In genomic region chr19:10898633-10899032, GRCh38 we compare ENCODE assay signal across 19 cellular contexts. TPM values are rescaled to one million over a fixed set of nuclear protein-coding genes. Genes with fewer than 3 reads are reported as not detected.
DNase-seq lines count a peak whose midpoint lies in the region; ATAC-seq and TF ChIP-seq lines count a peak whose summit lies in the region.
"Had no signal": no experiment of that assay in that cellular context is flagged by ENCODE, and none has a peak within 500 bp of the region (broad histone marks: within the 10 kb centered on the region; RNA-seq: fewer than 3 reads in every experiment).

No MANE protein-coding gene starts in this region.

- no peak for TF ChIP-seq CTCF in type B pancreatic cell (conservative IDR thresholded peaks at IDR 0.05)

- peaks cover 1% of the 10 kb centered on the region for H3K9me3 Mint-ChIP-seq in activated naive CD4-positive, alpha-beta T cell treated with anti-CD3 and anti-CD28 coated beads for 36 hours
- H3K9me3 Mint-ChIP-seq in activated naive CD4-positive, alpha-beta T cell treated with anti-CD3 and anti-CD28 coated beads, Interleukin-2, amount 10 ng/mL, durations not matched to agents 7 days and 5 days = peaks cover 5% of the 10 kb centered on the region
- H3K9me3 Mint-ChIP-seq in type B pancreatic cell = no peaks in the 10 kb centered on the region
- H3K9me3 Mint-ChIP-seq: activated naive CD4-positive, alpha-beta T cell treated with anti-CD3 and anti-CD28 coated beads, Interleukin-2, amount 50 U/mL, for 24 hours; immature natural killer cell; stimulated activated naive B cell treated with anti-CD40 and anti-IgM and Interleukin-4, amounts not matched to agents 10 μg/mL and 1 μg/mL and 100 μg/mL, for 72 hours had no signal

- H3K36me3 Mint-ChIP-seq in activated naive CD4-positive, alpha-beta T cell treated with anti-CD3 and anti-CD28 coated beads for 36 hours (ENCODE audit: low read depth) = peaks cover 9% of the 10 kb centered on the region
- H3K36me3 Mint-ChIP-seq in activated naive CD4-positive, alpha-beta T cell treated with anti-CD3 and anti-CD28 coated beads, Interleukin-2, amount 10 ng/mL, durations not matched to agents 7 days and 5 days = peaks cover 5% of the 10 kb centered on the region
- peaks cover 11% of the 10 kb centered on the region for H3K36me3 Mint-ChIP-seq in type B pancreatic cell
- H3K36me3 Mint-ChIP-seq: immature natural killer cell had no signal

- no peaks in the 10 kb centered on the region for H3K27me3 Mint-ChIP-seq in activated naive CD4-positive, alpha-beta T cell treated with anti-CD3 and anti-CD28 coated beads for 36 hours (ENCODE audit: low read depth)
- H3K27me3 Mint-ChIP-seq in activated naive CD4-positive, alpha-beta T cell treated with anti-CD3 and anti-CD28 coated beads, Interleukin-2, amount 10 ng/mL, durations not matched to agents 7 days and 5 days = no peaks in the 10 kb centered on the region
- no peaks in the 10 kb centered on the region for H3K27me3 Mint-ChIP-seq in type B pancreatic cell
- H3K27me3 Mint-ChIP-seq: activated naive CD4-positive, alpha-beta T cell treated with anti-CD3 and anti-CD28 coated beads, Interleukin-2, amount 50 U/mL, for 24 hours; stimulated activated naive B cell treated with anti-CD40 and anti-IgM and Interleukin-4, amounts not matched to agents 10 μg/mL and 1 μg/mL and 100 μg/mL, for 72 hours; T-helper 17 cell had no signal

- no peaks in the 10 kb centered on the region for H3K36me3 ChIP-seq in mucosa of stomach (ENCODE audit: control insufficient read depth, insufficient read depth, low read length)
- H3K36me3 ChIP-seq: HAP-1, upper lobe of left lung had no signal

- no peaks in the 10 kb centered on the region for H3K9me3 ChIP-seq in mucosa of stomach (ENCODE audit: control insufficient read depth, low read length)
- H3K9me3 ChIP-seq: A549, HAP-1, upper lobe of left lung had no signal

- intact Hi-C loops in activated naive CD4-positive, alpha-beta T cell treated with anti-CD3 and anti-CD28 coated beads for 36 hours (cut with micrococcal nuclease) = no loop called here

- H3K4me3 Mint-ChIP-seq in activated naive CD4-positive, alpha-beta T cell treated with anti-CD3 and anti-CD28 coated beads for 36 hours = no peak overlapping the region
- H3K4me3 Mint-ChIP-seq in activated naive CD4-positive, alpha-beta T cell treated with anti-CD3 and anti-CD28 coated beads, Interleukin-2, amount 10 ng/mL, durations not matched to agents 7 days and 5 days = no peak overlapping the region
- H3K4me3 Mint-ChIP-seq in type B pancreatic cell = no peak overlapping the region
- H3K4me3 Mint-ChIP-seq: activated naive CD4-positive, alpha-beta T cell treated with anti-CD3 and anti-CD28 coated beads, Interleukin-2, amount 50 U/mL, for 24 hours; immature natural killer cell; stimulated activated naive B cell treated with anti-CD40 and anti-IgM and Interleukin-4, amounts not matched to agents 10 μg/mL and 1 μg/mL and 100 μg/mL, for 72 hours; T-helper 17 cell had no signal

- no peaks in the 10 kb centered on the region for H3K27me3 ChIP-seq in mucosa of stomach (ENCODE audit: control insufficient read depth, insufficient read depth, low read length)
- H3K27me3 ChIP-seq: upper lobe of left lung had no signal

- peaks cover 12% of the 10 kb centered on the region for H3K4me1 Mint-ChIP-seq in activated naive CD4-positive, alpha-beta T cell treated with anti-CD3 and anti-CD28 coated beads for 36 hours (ENCODE audit: low read depth)
- peaks cover 16% of the 10 kb centered on the region for H3K4me1 Mint-ChIP-seq in activated naive CD4-positive, alpha-beta T cell treated with anti-CD3 and anti-CD28 coated beads, Interleukin-2, amount 10 ng/mL, durations not matched to agents 7 days and 5 days
- H3K4me1 Mint-ChIP-seq in type B pancreatic cell (ENCODE audit: unreplicated experiment) = peaks cover 27% of the 10 kb centered on the region

- H3K27ac Mint-ChIP-seq in activated naive CD4-positive, alpha-beta T cell treated with anti-CD3 and anti-CD28 coated beads for 36 hours = peak overlapping the region; percentile 30
- no peak overlapping the region for H3K27ac Mint-ChIP-seq in activated naive CD4-positive, alpha-beta T cell treated with anti-CD3 and anti-CD28 coated beads, Interleukin-2, amount 10 ng/mL, durations not matched to agents 7 days and 5 days
- peak overlapping the region; percentile 88 for H3K27ac Mint-ChIP-seq in type B pancreatic cell
- H3K27ac Mint-ChIP-seq: activated naive CD4-positive, alpha-beta T cell treated with anti-CD3 and anti-CD28 coated beads, Interleukin-2, amount 50 U/mL, for 24 hours; immature natural killer cell; stimulated activated naive B cell treated with anti-CD40 and anti-IgM and Interleukin-4, amounts not matched to agents 10 μg/mL and 1 μg/mL and 100 μg/mL, for 72 hours had no signal

- peaks cover 46% of the 10 kb centered on the region for H3K4me1 ChIP-seq in mucosa of stomach (ENCODE audit: control insufficient read depth, insufficient read depth, low read length)
- H3K4me1 ChIP-seq: HAP-1 had no signal

- no peak overlapping the region for H3K4me3 ChIP-seq in mucosa of stomach (ENCODE audit: low read length)
- H3K4me3 ChIP-seq: A549, HAP-1, upper lobe of left lung had no signal

- peak; percentile 15 for ATAC-seq in esophagus mucosa
- ATAC-seq: stimulated activated naive B cell treated with anti-CD40 and anti-IgM and Interleukin-4, amounts not matched to agents 10 μg/mL and 1 μg/mL and 100 μg/mL, for 72 hours; T-helper 17 cell had no signal

- DNase-seq in activated naive CD4-positive, alpha-beta T cell treated with anti-CD3 and anti-CD28 coated beads for 36 hours = no peak
- DNase-seq in activated naive CD4-positive, alpha-beta T cell treated with anti-CD3 and anti-CD28 coated beads, Interleukin-2, amount 10 ng/mL, durations not matched to agents 7 days and 5 days = no peak
- no peak for DNase-seq in type B pancreatic cell (ENCODE audit: extremely low spot score, unreplicated experiment)
- no peak for DNase-seq in activated CD8-positive, alpha-beta memory T cell treated with anti-CD3 and anti-CD28 coated beads for 24 hours
- DNase-seq in activated CD4-positive, alpha-beta T cell treated with anti-CD3 and anti-CD28 coated beads for 1 hour = no peak
- no peak for DNase-seq in DMS53 (lab: John Stamatoyannopoulos, UW)
- DNase-seq: effector CD8-positive, alpha-beta T cell; foreskin melanocyte; immature natural killer cell; KBM-7; occipital lobe; stimulated activated naive B cell treated with anti-CD40 and anti-IgM and Interleukin-4, amounts not matched to agents 10 μg/mL and 1 μg/mL and 100 μg/mL, for 72 hours; T-helper 17 cell had no signal

- CTCF ChIA-PET in activated naive CD4-positive, alpha-beta T cell treated with anti-CD3 and anti-CD28 coated beads for 36 hours (lab: Charles Lee) = no interaction called here
- CTCF ChIA-PET in activated naive CD4-positive, alpha-beta T cell treated with anti-CD3 and anti-CD28 coated beads, Interleukin-2, amount 10 ng/mL, durations not matched to agents 7 days and 5 days (lab: Charles Lee) = no interaction called here

- peak overlapping the region; percentile 14 for H3K9ac ChIP-seq in mucosa of stomach (ENCODE audit: low read length)

RNA-seq across cellular contexts. Expression of gene CARM1, which starts 27.3 kb away (rescaled TPM):
- 10 to 100 TPM; 88.4 to 89.3 TPM for total RNA-seq in activated naive CD4-positive, alpha-beta T cell treated with anti-CD3 and anti-CD28 coated beads for 36 hours
- 40.3 TPM for total RNA-seq in esophagus mucosa
- total RNA-seq in type B pancreatic cell (ENCODE audit: low replicate concordance) = 81.9 and 104 TPM in 2 replicates

RNA-seq across cellular contexts. Expression of gene YIPF2, which starts 29.8 kb away (rescaled TPM):
- 10 to 100 TPM; 22.7 to 25.4 TPM for total RNA-seq in activated naive CD4-positive, alpha-beta T cell treated with anti-CD3 and anti-CD28 coated beads for 36 hours
- 43.1 TPM for total RNA-seq in esophagus mucosa
- 58.5 and 124 TPM in 2 replicates for total RNA-seq in type B pancreatic cell (ENCODE audit: low replicate concordance)

RNA-seq across cellular contexts. Expression of gene TIMM29, which starts 30.0 kb away (rescaled TPM):
- total RNA-seq in activated naive CD4-positive, alpha-beta T cell treated with anti-CD3 and anti-CD28 coated beads for 36 hours = 10 to 100 TPM; 11.0 to 12.7 TPM
- total RNA-seq in esophagus mucosa = 14.3 TPM
- 31.8 and 33.7 TPM in 2 replicates for total RNA-seq in type B pancreatic cell (ENCODE audit: low replicate concordance)

RNA-seq across cellular contexts. Expression of gene C19orf38, which starts 50.4 kb away (rescaled TPM):
- 1 to 10 TPM; 4.4 to 4.8 TPM for total RNA-seq in activated naive CD4-positive, alpha-beta T cell treated with anti-CD3 and anti-CD28 coated beads for 36 hours
- total RNA-seq in esophagus mucosa = not detected
- 0.45 and 1.1 TPM in 2 replicates for total RNA-seq in type B pancreatic cell (ENCODE audit: low replicate concordance)
